13 cellular contexts compared by ENCODE assay signal in the genomic region with DNA sequence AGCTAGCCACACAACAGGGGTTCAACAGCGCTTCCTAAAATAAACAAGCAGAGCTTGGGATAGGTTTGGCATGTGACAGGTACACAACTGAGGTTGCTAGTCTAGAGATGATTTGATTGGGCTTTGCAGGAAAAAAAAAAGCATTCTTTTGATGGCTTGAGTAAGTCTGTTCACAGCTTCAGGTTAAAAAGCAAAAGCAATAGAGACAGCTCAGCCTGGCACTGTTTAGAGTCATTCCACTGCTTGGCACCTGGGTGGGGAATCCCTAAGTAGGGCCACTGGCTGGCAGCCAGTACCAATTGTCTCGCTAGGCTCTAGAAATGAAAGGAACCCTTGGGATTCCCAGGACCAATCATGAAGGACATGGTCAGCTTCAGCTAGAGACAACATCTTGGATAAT.
A peak's percentile ranks its signal among the peaks of the same experiment; 100 is the strongest.
DNase-seq lines count a peak whose midpoint lies in the region; ATAC-seq and TF ChIP-seq lines count a peak whose summit lies in the region.
"Had no signal": no experiment of that assay in that cellular context is flagged by ENCODE, and none has a peak within 500 bp of the region (broad histone marks: within the 10 kb centered on the region; RNA-seq: fewer than 3 reads in every experiment).

No MANE protein-coding gene starts in this region.

- H3K27ac ChIP-seq in CD8-positive, alpha-beta T cell (ENCODE audit: low read depth, low read length), result no peak overlapping the region
- H3K27ac ChIP-seq: esophagus squamous epithelium had no signal

- H3K36me3 Mint-ChIP-seq in CD8-positive, alpha-beta T cell, result peaks cover 29% of the 10 kb centered on the region

- TF ChIP-seq CTCF in GM12865 (IDR thresholded peaks at IDR 0.05; ENCODE audit: insufficient read depth, low read depth, low read length, missing control alignments), result no peak
- TF ChIP-seq CTCF in CD8-positive, alpha-beta T cell (IDR thresholded peaks at IDR 0.05), result no peak

- no peaks in the 10 kb centered on the region for H3K4me1 ChIP-seq in CD8-positive, alpha-beta T cell (ENCODE audit: insufficient read depth, low read length)
- H3K4me1 ChIP-seq: esophagus squamous epithelium had no signal

- no peak overlapping the region for H3K4me3 ChIP-seq in GM12865 (ENCODE audit: low read depth, low read length)
- H3K4me3 ChIP-seq in CD8-positive, alpha-beta T cell (ENCODE audit: low read depth, low read length), result no peak overlapping the region
- H3K4me3 ChIP-seq: esophagus squamous epithelium had no signal

- H3K4me1 Mint-ChIP-seq in CD8-positive, alpha-beta T cell (ENCODE audit: low read depth), result no peaks in the 10 kb centered on the region
- H3K4me1 Mint-ChIP-seq: activated CD4-positive, alpha-beta T cell treated with anti-CD3 and anti-CD28 coated beads, Interleukin-2, amount 10 ng/mL, durations not matched to agents 24 days and 14 days had no signal

- H3K36me3 ChIP-seq in CD8-positive, alpha-beta T cell (ENCODE audit: insufficient read depth, low read length), result no peaks in the 10 kb centered on the region

- CTCF ChIA-PET in CD8-positive, alpha-beta T cell (lab: Charles Lee), result no interaction called here

- H3K9me3 ChIP-seq in CD8-positive, alpha-beta T cell (ENCODE audit: low read length), result no peaks in the 10 kb centered on the region
- H3K9me3 ChIP-seq: esophagus squamous epithelium had no signal

- ATAC-seq in GM19025 (IDR thresholded peaks at IDR 0.05; ENCODE audit: low read depth, unreplicated experiment) (peak; percentile 79), HG02973 (IDR thresholded peaks at IDR 0.05; ENCODE audit: unreplicated experiment) (no peak)
- ATAC-seq in CD8-positive, alpha-beta T cell, result no peak

- DNase-seq in GM12865 (ENCODE audit: low read depth) (peak; percentile 58), NCI-H2029 (lab: John Stamatoyannopoulos, UW) (peak; percentile 69), kidney glomerular epithelial cell (lab: John Stamatoyannopoulos, UW) (peak; percentile 85), NCI-H82 (lab: John Stamatoyannopoulos, UW) (no peak), DMS114 treated with DMSO at 0.1 percent for 48 hours (lab: John Stamatoyannopoulos, UW; ENCODE audit: unreplicated experiment) (no peak)
- no peak for DNase-seq in CD8-positive, alpha-beta T cell
- DNase-seq: activated CD4-positive, alpha-beta T cell treated with anti-CD3 and anti-CD28 coated beads, Interleukin-2, amount 10 ng/mL, durations not matched to agents 24 days and 14 days; activated gamma-delta T cell; CD4-positive, CD25-positive, alpha-beta regulatory T cell; cerebellar nuclear complex; esophagus squamous epithelium had no signal

- no peak overlapping the region for H3K27ac Mint-ChIP-seq in CD8-positive, alpha-beta T cell
- H3K27ac Mint-ChIP-seq: activated CD4-positive, alpha-beta T cell treated with anti-CD3 and anti-CD28 coated beads, Interleukin-2, amount 10 ng/mL, durations not matched to agents 24 days and 14 days; CD4-positive, CD25-positive, alpha-beta regulatory T cell had no signal

- no peaks in the 10 kb centered on the region for H3K9me3 Mint-ChIP-seq in CD8-positive, alpha-beta T cell
- H3K9me3 Mint-ChIP-seq: activated CD4-positive, alpha-beta T cell treated with anti-CD3 and anti-CD28 coated beads, Interleukin-2, amount 10 ng/mL, durations not matched to agents 24 days and 14 days; CD4-positive, CD25-positive, alpha-beta regulatory T cell had no signal

- H3K4me3 Mint-ChIP-seq in CD8-positive, alpha-beta T cell, result no peak overlapping the region
- H3K4me3 Mint-ChIP-seq: activated CD4-positive, alpha-beta T cell treated with anti-CD3 and anti-CD28 coated beads, Interleukin-2, amount 10 ng/mL, durations not matched to agents 24 days and 14 days; CD4-positive, CD25-positive, alpha-beta regulatory T cell had no signal

- POLR2A ChIA-PET in CD8-positive, alpha-beta T cell (lab: Charles Lee), result no interaction called here

- intact Hi-C loops in CD8-positive, alpha-beta T cell (cut with DNase I, micrococcal nuclease), result no loop called here

- no peaks in the 10 kb centered on the region for H3K27me3 ChIP-seq in CD8-positive, alpha-beta T cell (ENCODE audit: insufficient read depth, low read length)
- H3K27me3 ChIP-seq: esophagus squamous epithelium had no signal

- H3K27me3 Mint-ChIP-seq in CD8-positive, alpha-beta T cell (ENCODE audit: low read depth), result no peaks in the 10 kb centered on the region
- H3K27me3 Mint-ChIP-seq: activated CD4-positive, alpha-beta T cell treated with anti-CD3 and anti-CD28 coated beads, Interleukin-2, amount 10 ng/mL, durations not matched to agents 24 days and 14 days; CD4-positive, CD25-positive, alpha-beta regulatory T cell had no signal

Comparison
In these comparisons a context has a peak if more than half of its experiments do, and no peak if none do; other contexts are left out.
1. DNase-seq: peak in GM12865 (single experiment), NCI-H2029 (single experiment) and kidney glomerular epithelial cell (single experiment); none in NCI-H82 (single experiment), DMS114 treated with DMSO at 0.1 percent for 48 hours (single experiment) and CD8-positive, alpha-beta T cell (0 of 7).